Comparison of ENCODE assay signal across 8 cellular contexts in the genomic region with DNA sequence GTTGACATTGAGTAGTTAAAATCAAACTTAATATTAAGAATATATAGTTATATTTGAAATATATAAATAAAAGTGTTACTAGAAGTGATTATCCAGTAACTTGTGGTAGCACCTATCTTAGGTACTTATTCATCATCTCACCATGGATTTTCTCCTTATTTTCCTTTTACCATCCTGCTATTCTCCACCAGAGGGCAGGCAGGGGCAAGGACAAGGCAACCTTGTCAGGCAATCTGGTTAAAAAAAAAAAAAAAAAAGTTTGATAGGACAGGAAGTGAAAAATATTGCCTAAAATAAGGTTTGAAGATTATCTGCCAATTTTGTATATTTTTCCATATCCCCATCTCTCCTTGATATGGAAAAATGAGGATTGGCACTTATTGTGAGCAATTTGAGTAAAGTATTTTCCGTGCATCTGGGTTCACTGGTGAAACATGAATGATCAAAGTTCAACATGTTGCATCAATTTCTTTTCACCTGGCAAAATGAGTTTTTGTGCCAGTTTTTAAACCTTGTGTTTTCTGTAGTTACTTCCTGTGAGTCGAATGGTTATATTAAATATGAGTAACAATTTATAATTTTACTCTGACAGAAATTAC.
DNase-seq lines count a peak whose midpoint lies in the region; ATAC-seq and TF ChIP-seq lines count a peak whose summit lies in the region.

No MANE protein-coding gene starts in this region.

- TF ChIP-seq CTCF in GM10248 (IDR thresholded peaks at IDR 0.05; ENCODE audit: control extremely low read depth, extremely low read depth, low read depth, missing control alignments) (peak; percentile 41), coronary artery (IDR thresholded peaks at IDR 0.05) (peak; percentile 40)

- DNase-seq in A172 (ENCODE audit: low spot score), result peak; percentile 62
- no peak for DNase-seq in GM10248 (ENCODE audit: extremely low spot score)
- DNase-seq in NCI-H526 treated with DMSO at 0.1 percent for 48 hours (lab: John Stamatoyannopoulos, UW), result peak; percentile 6
- DNase-seq in coronary artery (ENCODE audit: low spot score), result no peak
- DNase-seq in medulla oblongata (ENCODE audit: extremely low spot score), result peak; percentile 58
- DNase-seq in NK-92 (lab: John Stamatoyannopoulos, UW; ENCODE audit: unreplicated experiment), result no peak

- CTCF ChIA-PET in GM10248 (lab: Yijun Ruan, JAX), result interaction anchor here (1.7 kb wide), 1 partner anchor 416 kb away, joined by 6 read pairs; no protein-coding TSS in a partner anchor

- POLR2A ChIA-PET in GM10248 (lab: Yijun Ruan, JAX), result no interaction called here

- ATAC-seq in HG03103 (IDR thresholded peaks at IDR 0.05; ENCODE audit: low read depth, unreplicated experiment), result peak; percentile 85
- no peak for ATAC-seq in GM18498 (IDR thresholded peaks at IDR 0.05; ENCODE audit: unreplicated experiment)

- no peak overlapping the region for H3K4me3 ChIP-seq in coronary artery

- no peak overlapping the region for H3K27ac ChIP-seq in coronary artery

Comparison
In these comparisons a context has a peak if more than half of its experiments do, and no peak if none do; other contexts are left out.
1. DNase-seq: peak in A172 (single experiment), NCI-H526 treated with DMSO at 0.1 percent for 48 hours (single experiment) and medulla oblongata (single experiment); none in GM10248 (single experiment), coronary artery (single experiment) and NK-92 (single experiment).